1 cellular context compared by ENCODE assay signal in genomic region chr17:72572604-72573491, GRCh38.
TF ChIP-seq lines count a peak whose summit lies in the region.

No MANE protein-coding gene starts in this region.

TF ChIP-seq in GM12878, 131 proteins besides CTCF, POLR2A, EP300 and RAD21 (continued from another document):
- TF ChIP-seq, protein P1, sequence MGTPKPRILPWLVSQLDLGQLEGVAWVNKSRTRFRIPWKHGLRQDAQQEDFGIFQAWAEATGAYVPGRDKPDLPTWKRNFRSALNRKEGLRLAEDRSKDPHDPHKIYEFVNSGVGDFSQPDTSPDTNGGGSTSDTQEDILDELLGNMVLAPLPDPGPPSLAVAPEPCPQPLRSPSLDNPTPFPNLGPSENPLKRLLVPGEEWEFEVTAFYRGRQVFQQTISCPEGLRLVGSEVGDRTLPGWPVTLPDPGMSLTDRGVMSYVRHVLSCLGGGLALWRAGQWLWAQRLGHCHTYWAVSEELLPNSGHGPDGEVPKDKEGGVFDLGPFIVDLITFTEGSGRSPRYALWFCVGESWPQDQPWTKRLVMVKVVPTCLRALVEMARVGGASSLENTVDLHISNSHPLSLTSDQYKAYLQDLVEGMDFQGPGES (IDR thresholded peaks at IDR 0.05) = no peak
- TF ChIP-seq SRF (IDR thresholded peaks at IDR 0.05; ENCODE audit: low read depth in 2 of 2, low read length in 2 of 2) (no peak), ZNF384 (IDR thresholded peaks at IDR 0.05; ENCODE audit: borderline replicate concordance, low read depth, low read length) (no peak)
